ENCODE assay signal across 10 cellular contexts in genomic region chr22:50612715-50613221, GRCh38. TPM values are rescaled to one million over a fixed set of nuclear protein-coding genes. Genes with fewer than 3 reads are reported as not detected.
A peak's percentile ranks its signal among the peaks of the same experiment; 100 is the strongest.
DNase-seq lines count a peak whose midpoint lies in the region; ATAC-seq and TF ChIP-seq lines count a peak whose summit lies in the region.
"Had no signal": no experiment of that assay in that cellular context is flagged by ENCODE, and none has a peak within 500 bp of the region (broad histone marks: within the 10 kb centered on the region; RNA-seq: fewer than 3 reads in every experiment).

No MANE protein-coding gene starts in this region.

- H3K36me3 ChIP-seq in OCI-LY7 (ENCODE audit: insufficient read depth, low read length) (no peaks in the 10 kb centered on the region), esophagus squamous epithelium (no peaks in the 10 kb centered on the region)
- H3K36me3 ChIP-seq: BLaER1 had no signal

- H3K4me3 ChIP-seq in OCI-LY7 (ENCODE audit: low read depth, low read length, poor library complexity, severe bottlenecking) (no peak overlapping the region), esophagus squamous epithelium (no peak overlapping the region)
- H3K4me3 ChIP-seq: BLaER1 had no signal

- no peak overlapping the region for H3K4me3 Mint-ChIP-seq in activated T-cell treated with anti-CD3 and anti-CD28 coated beads, Interleukin-2, amount 50 U/mL, for 4 hours
- H3K4me3 Mint-ChIP-seq in activated T-cell treated with anti-CD3 and anti-CD28 coated beads, Interleukin-2, amount 50 U/mL, for 24 hours, result no peak overlapping the region
- H3K4me3 Mint-ChIP-seq in stimulated activated memory B cell treated with anti-CD40 and anti-IgM and Interleukin-4, amounts not matched to agents 10 μg/mL and 1 μg/mL and 100 μg/mL, for 72 hours, result no peak overlapping the region

- CTCF ChIA-PET in OCI-LY7 (lab: Charles Lee; ENCODE audit: unreplicated experiment), result interaction anchor here (0.6 kb wide), 1 partner anchor 87 kb away, joined by 5 read pairs; no protein-coding TSS in a partner anchor

- POLR2A ChIA-PET in OCI-LY7 (lab: Charles Lee), result interaction anchor here (1.2 kb wide), 1 partner anchor 29 kb away, joined by 3 read pairs; no protein-coding TSS in a partner anchor

- H3K36me3 Mint-ChIP-seq in activated T-cell treated with anti-CD3 and anti-CD28 coated beads, Interleukin-2, amount 50 U/mL, for 4 hours (ENCODE audit: insufficient read depth), result no peaks in the 10 kb centered on the region
- H3K36me3 Mint-ChIP-seq in activated T-cell treated with anti-CD3 and anti-CD28 coated beads, Interleukin-2, amount 50 U/mL, for 24 hours (ENCODE audit: low read depth), result no peaks in the 10 kb centered on the region
- no peaks in the 10 kb centered on the region for H3K36me3 Mint-ChIP-seq in stimulated activated memory B cell treated with anti-CD40 and anti-IgM and Interleukin-4, amounts not matched to agents 10 μg/mL and 1 μg/mL and 100 μg/mL, for 72 hours

- peaks cover 8% of the 10 kb centered on the region for H3K4me1 ChIP-seq in OCI-LY7 (ENCODE audit: insufficient read depth, low read length, poor library complexity, severe bottlenecking)
- H3K4me1 ChIP-seq in esophagus squamous epithelium, result peaks cover 0 to 15% (median 6%) of the 10 kb centered on the region in 3 donors
- H3K4me1 ChIP-seq: BLaER1 had no signal

- intact Hi-C loops in OCI-LY7 (cut with micrococcal nuclease; ENCODE audit: unreplicated experiment), result no loop called here
- intact Hi-C loops in esophagus squamous epithelium (cut with DNase I), result loop anchor here (10.0 kb wide), 1 partner anchor 88 kb away; the partner anchor contains the start of gene SCO2

- H3K79me2 ChIP-seq in OCI-LY7 (ENCODE audit: insufficient read depth, low read depth, low read length), result no peaks in the 10 kb centered on the region

- ATAC-seq in activated T-cell treated with anti-CD3 and anti-CD28 coated beads, Interleukin-2, amount 50 U/mL, for 4 hours, result peak; percentile 50 to 59
- ATAC-seq in stimulated activated memory B cell treated with anti-CD40 and anti-IgM and Interleukin-4, amounts not matched to agents 10 μg/mL and 1 μg/mL and 100 μg/mL, for 72 hours, result peak; percentile 42
- ATAC-seq in GM18909 (IDR thresholded peaks at IDR 0.05; ENCODE audit: poor library complexity, unreplicated experiment), result no peak

- WGBS in esophagus squamous epithelium, 2 donors, result 37 to 50% methylated on average over 3 to 12 of the region's 22 CpGs

- no peak overlapping the region for H3K27ac ChIP-seq in OCI-LY7 (ENCODE audit: low read depth, low read length, poor library complexity, severe bottlenecking)
- peak overlapping the region in 3 of 4 donors; percentile 50 to 73 (median 61) for H3K27ac ChIP-seq in esophagus squamous epithelium
- H3K27ac ChIP-seq: BLaER1 had no signal

- H3K4me1 Mint-ChIP-seq in activated T-cell treated with anti-CD3 and anti-CD28 coated beads, Interleukin-2, amount 50 U/mL, for 4 hours (ENCODE audit: low read depth), result peaks cover 5% of the 10 kb centered on the region
- peaks cover 5% of the 10 kb centered on the region for H3K4me1 Mint-ChIP-seq in activated T-cell treated with anti-CD3 and anti-CD28 coated beads, Interleukin-2, amount 50 U/mL, for 24 hours (ENCODE audit: low read depth)
- H3K4me1 Mint-ChIP-seq in stimulated activated memory B cell treated with anti-CD40 and anti-IgM and Interleukin-4, amounts not matched to agents 10 μg/mL and 1 μg/mL and 100 μg/mL, for 72 hours, result peaks cover 10% of the 10 kb centered on the region

- no TSS peak for BruUV-seq in OCI-LY7 (replicated peaks; lab: Mats Ljungman, UMichigan)

- no peaks in the 10 kb centered on the region for H3K9me3 Mint-ChIP-seq in activated T-cell treated with anti-CD3 and anti-CD28 coated beads, Interleukin-2, amount 50 U/mL, for 4 hours
- no peaks in the 10 kb centered on the region for H3K9me3 Mint-ChIP-seq in activated T-cell treated with anti-CD3 and anti-CD28 coated beads, Interleukin-2, amount 50 U/mL, for 24 hours
- no peaks in the 10 kb centered on the region for H3K9me3 Mint-ChIP-seq in stimulated activated memory B cell treated with anti-CD40 and anti-IgM and Interleukin-4, amounts not matched to agents 10 μg/mL and 1 μg/mL and 100 μg/mL, for 72 hours

- H4K20me1 ChIP-seq in OCI-LY7 (ENCODE audit: insufficient read depth, low read length), result no peaks in the 10 kb centered on the region
- H4K20me1 ChIP-seq: BLaER1 had no signal

- no peak overlapping the region for H2AFZ ChIP-seq in OCI-LY7 (ENCODE audit: low read length)

- peaks cover 20% of the 10 kb centered on the region for H3K27me3 Mint-ChIP-seq in activated T-cell treated with anti-CD3 and anti-CD28 coated beads, Interleukin-2, amount 50 U/mL, for 4 hours (ENCODE audit: low read depth)
- H3K27me3 Mint-ChIP-seq in activated T-cell treated with anti-CD3 and anti-CD28 coated beads, Interleukin-2, amount 50 U/mL, for 24 hours, result peaks cover 28% of the 10 kb centered on the region
- H3K27me3 Mint-ChIP-seq in stimulated activated memory B cell treated with anti-CD40 and anti-IgM and Interleukin-4, amounts not matched to agents 10 μg/mL and 1 μg/mL and 100 μg/mL, for 72 hours, result peaks cover 57% of the 10 kb centered on the region

- no peak overlapping the region for H3K4me2 ChIP-seq in OCI-LY7 (ENCODE audit: low read length)
- H3K4me2 ChIP-seq: BLaER1 had no signal

- peaks cover 0 to 45% (median 0%) of the 10 kb centered on the region in 4 donors for H3K27me3 ChIP-seq in esophagus squamous epithelium

- TF ChIP-seq POLR2A in esophagus squamous epithelium (IDR thresholded peaks at IDR 0.05), result no peak

- DNase-seq in activated T-cell treated with anti-CD3 and anti-CD28 coated beads, Interleukin-2, amount 50 U/mL, for 4 hours, result no peak
- no peak for DNase-seq in activated T-cell treated with anti-CD3 and anti-CD28 coated beads, Interleukin-2, amount 50 U/mL, for 24 hours
- DNase-seq in OCI-LY7 (ENCODE audit: low spot score), result peak; percentile 32
- no peak for DNase-seq in esophagus squamous epithelium (lab: John Stamatoyannopoulos, UW)
- DNase-seq in NCI-H345 treated with DMSO at 0.1 percent for 48 hours (lab: John Stamatoyannopoulos, UW; ENCODE audit: unreplicated experiment), result no peak
- DNase-seq in amniotic stem cell (lab: John Stamatoyannopoulos, UW), result no peak

- no peak overlapping the region for H3K27ac Mint-ChIP-seq in activated T-cell treated with anti-CD3 and anti-CD28 coated beads, Interleukin-2, amount 50 U/mL, for 24 hours
- H3K27ac Mint-ChIP-seq in stimulated activated memory B cell treated with anti-CD40 and anti-IgM and Interleukin-4, amounts not matched to agents 10 μg/mL and 1 μg/mL and 100 μg/mL, for 72 hours, result no peak overlapping the region

- H3K9me3 ChIP-seq in OCI-LY7 (ENCODE audit: low read length), result no peaks in the 10 kb centered on the region
- no peaks in the 10 kb centered on the region for H3K9me3 ChIP-seq in esophagus squamous epithelium
- H3K9me3 ChIP-seq: BLaER1 had no signal

- TF ChIP-seq CTCF in OCI-LY7 (conservative IDR thresholded peaks at IDR 0.05; ENCODE audit: low read length) (no peak), esophagus squamous epithelium (IDR thresholded peaks at IDR 0.05) (no peak)

- no peaks in the 10 kb centered on the region for H3K9me2 ChIP-seq in OCI-LY7 (ENCODE audit: insufficient read depth, low read length)

RNA-seq across cellular contexts. Expression of gene MAPK8IP2, which starts 12.2 kb away (rescaled TPM):
- under 1 TPM; 0.05 to 0.38 (median 0.16) TPM for total RNA-seq in activated T-cell treated with anti-CD3 and anti-CD28 coated beads, Interleukin-2, amount 50 U/mL, for 4 hours
- total RNA-seq in OCI-LY7 (2014; rRNA removed; shearing (Covaris generic)), result 0.54 and 0.62 TPM in 2 replicates
- 1.5 and 2.2 TPM in 2 replicates for total RNA-seq in OCI-LY7 (2022)
- total RNA-seq in esophagus squamous epithelium, result 1 to 10 TPM; 1.3 to 2.9 (median 1.7) TPM

RNA-seq across cellular contexts. Expression of gene ARSA, which starts 15.2 kb away (rescaled TPM):
- total RNA-seq in activated T-cell treated with anti-CD3 and anti-CD28 coated beads, Interleukin-2, amount 50 U/mL, for 4 hours, result 10 to 100 TPM; 10.5 to 13.1 (median 11.0) TPM
- total RNA-seq in OCI-LY7 (2014; rRNA removed; shearing (Covaris generic)), result 20.1 and 31.6 TPM in 2 replicates
- total RNA-seq in OCI-LY7 (2022) (34.4 and 34.8 TPM in 2 replicates), esophagus squamous epithelium (10 to 100 TPM; 18.7 to 47.0 (median 28.6) TPM)

RNA-seq across cellular contexts. Expression of gene CHKB, which starts 30.1 kb away (rescaled TPM):
- 10 to 100 TPM; 56.1 to 63.2 (median 60.7) TPM for total RNA-seq in activated T-cell treated with anti-CD3 and anti-CD28 coated beads, Interleukin-2, amount 50 U/mL, for 4 hours
- total RNA-seq in OCI-LY7 (2014; rRNA removed; shearing (Covaris generic)), result 83.8 and 85.8 TPM in 2 replicates
- total RNA-seq in OCI-LY7 (2022) (100 and 110 TPM in 2 replicates), esophagus squamous epithelium (10 to 100 TPM; 16.7 to 51.2 (median 35.4) TPM)

RNA-seq across cellular contexts. Expression of gene CPT1B, which starts 34.5 kb away (rescaled TPM):
- total RNA-seq in activated T-cell treated with anti-CD3 and anti-CD28 coated beads, Interleukin-2, amount 50 U/mL, for 4 hours, result 10 to 100 TPM; 30.0 to 38.3 (median 32.7) TPM
- 92.6 and 101 TPM in 2 replicates for total RNA-seq in OCI-LY7 (2014; rRNA removed; shearing (Covaris generic))
- total RNA-seq in OCI-LY7 (2022), result 138 and 162 TPM in 2 replicates
- 10 to 100 TPM in 1 of 4 donors, 1 to 10 TPM in 3; 3.5 to 17.6 (median 8.2) TPM for total RNA-seq in esophagus squamous epithelium

RNA-seq across cellular contexts. Expression of gene SYCE3, which starts 50.0 kb away (rescaled TPM):
- total RNA-seq in activated T-cell treated with anti-CD3 and anti-CD28 coated beads, Interleukin-2, amount 50 U/mL, for 4 hours, result not detected
- not detected in 2 replicates for total RNA-seq in OCI-LY7 (2014; rRNA removed; shearing (Covaris generic))
- total RNA-seq in OCI-LY7 (2022) (not detected in 2 replicates), esophagus squamous epithelium (1 to 10 TPM in 1 of 4 donors, not detected in 3; 1.8 TPM)
- total RNA-seq: posterior vena cava had no signal
